1 cellular context compared by ENCODE assay signal in the genomic region with DNA sequence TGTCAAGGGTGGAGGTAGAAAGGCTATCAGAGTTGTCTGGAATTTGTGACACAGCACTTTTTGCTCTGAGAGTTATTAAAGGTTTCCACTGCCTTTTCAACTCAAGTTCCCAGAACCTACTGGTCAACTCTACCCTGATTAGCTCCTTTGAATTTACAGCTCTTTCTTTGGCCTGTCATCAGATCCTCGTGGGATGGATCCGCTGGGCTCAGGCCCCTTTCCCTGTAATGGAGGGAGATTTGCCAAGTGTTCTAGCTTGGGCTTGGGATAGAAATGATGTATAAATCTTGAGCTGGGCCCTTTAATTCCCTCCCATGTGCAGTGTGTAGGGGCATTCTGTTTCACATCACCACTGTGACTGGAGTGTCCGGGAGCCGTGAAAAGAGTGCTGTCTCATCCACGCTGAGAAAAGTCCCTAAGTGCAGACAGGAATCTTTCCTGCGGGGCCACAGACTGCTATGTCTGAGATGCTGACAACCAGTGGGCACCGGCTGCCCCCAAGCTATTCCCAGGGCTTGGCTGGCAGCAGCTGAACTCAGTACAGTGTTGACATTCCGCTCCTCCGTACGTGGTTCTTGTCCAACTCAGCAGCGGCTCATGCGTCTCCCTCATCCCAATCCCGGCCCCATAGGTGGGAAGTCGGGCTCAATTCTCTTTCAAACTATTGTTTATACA.
TF ChIP-seq lines count a peak whose summit lies in the region.

No MANE protein-coding gene starts in this region.

TF ChIP-seq in GM23338, 12 proteins besides CTCF, POLR2A, EP300 and RAD21:
- TF ChIP-seq, protein P1, sequence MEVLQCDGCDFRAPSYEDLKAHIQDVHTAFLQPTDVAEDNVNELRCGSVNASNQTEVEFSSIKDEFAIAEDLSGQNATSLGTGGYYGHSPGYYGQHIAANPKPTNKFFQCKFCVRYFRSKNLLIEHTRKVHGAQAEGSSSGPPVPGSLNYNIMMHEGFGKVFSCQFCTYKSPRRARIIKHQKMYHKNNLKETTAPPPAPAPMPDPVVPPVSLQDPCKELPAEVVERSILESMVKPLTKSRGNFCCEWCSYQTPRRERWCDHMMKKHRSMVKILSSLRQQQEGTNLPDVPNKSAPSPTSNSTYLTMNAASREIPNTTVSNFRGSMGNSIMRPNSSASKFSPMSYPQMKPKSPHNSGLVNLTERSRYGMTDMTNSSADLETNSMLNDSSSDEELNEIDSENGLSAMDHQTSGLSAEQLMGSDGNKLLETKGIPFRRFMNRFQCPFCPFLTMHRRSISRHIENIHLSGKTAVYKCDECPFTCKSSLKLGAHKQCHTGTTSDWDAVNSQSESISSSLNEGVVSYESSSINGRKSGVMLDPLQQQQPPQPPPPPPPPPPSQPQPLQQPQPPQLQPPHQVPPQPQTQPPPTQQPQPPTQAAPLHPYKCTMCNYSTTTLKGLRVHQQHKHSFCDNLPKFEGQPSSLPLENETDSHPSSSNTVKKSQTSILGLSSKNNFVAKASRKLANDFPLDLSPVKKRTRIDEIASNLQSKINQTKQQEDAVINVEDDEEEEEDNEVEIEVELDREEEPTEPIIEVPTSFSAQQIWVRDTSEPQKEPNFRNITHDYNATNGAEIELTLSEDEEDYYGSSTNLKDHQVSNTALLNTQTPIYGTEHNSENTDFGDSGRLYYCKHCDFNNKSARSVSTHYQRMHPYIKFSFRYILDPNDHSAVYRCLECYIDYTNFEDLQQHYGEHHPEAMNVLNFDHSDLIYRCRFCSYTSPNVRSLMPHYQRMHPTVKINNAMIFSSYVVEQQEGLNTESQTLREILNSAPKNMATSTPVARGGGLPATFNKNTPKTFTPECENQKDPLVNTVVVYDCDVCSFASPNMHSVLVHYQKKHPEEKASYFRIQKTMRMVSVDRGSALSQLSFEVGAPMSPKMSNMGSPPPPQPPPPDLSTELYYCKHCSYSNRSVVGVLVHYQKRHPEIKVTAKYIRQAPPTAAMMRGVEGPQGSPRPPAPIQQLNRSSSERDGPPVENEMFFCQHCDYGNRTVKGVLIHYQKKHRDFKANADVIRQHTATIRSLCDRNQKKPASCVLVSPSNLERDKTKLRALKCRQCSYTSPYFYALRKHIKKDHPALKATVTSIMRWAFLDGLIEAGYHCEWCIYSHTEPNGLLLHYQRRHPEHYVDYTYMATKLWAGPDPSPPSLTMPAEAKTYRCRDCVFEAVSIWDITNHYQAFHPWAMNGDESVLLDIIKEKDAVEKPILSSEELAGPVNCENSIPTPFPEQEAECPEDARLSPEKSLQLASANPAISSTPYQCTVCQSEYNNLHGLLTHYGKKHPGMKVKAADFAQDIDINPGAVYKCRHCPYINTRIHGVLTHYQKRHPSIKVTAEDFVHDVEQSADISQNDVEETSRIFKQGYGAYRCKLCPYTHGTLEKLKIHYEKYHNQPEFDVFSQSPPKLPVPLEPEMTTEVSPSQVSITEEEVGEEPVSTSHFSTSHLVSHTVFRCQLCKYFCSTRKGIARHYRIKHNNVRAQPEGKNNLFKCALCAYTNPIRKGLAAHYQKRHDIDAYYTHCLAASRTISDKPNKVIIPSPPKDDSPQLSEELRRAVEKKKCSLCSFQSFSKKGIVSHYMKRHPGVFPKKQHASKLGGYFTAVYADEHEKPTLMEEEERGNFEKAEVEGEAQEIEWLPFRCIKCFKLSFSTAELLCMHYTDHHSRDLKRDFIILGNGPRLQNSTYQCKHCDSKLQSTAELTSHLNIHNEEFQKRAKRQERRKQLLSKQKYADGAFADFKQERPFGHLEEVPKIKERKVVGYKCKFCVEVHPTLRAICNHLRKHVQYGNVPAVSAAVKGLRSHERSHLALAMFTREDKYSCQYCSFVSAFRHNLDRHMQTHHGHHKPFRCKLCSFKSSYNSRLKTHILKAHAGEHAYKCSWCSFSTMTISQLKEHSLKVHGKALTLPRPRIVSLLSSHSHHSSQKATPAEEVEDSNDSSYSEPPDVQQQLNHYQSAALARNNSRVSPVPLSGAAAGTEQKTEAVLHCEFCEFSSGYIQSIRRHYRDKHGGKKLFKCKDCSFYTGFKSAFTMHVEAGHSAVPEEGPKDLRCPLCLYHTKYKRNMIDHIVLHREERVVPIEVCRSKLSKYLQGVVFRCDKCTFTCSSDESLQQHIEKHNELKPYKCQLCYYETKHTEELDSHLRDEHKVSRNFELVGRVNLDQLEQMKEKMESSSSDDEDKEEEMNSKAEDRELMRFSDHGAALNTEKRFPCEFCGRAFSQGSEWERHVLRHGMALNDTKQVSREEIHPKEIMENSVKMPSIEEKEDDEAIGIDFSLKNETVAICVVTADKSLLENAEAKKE (CRISPR knock-in tag; IDR thresholded peaks at IDR 0.05) = no peak
- TF ChIP-seq EZH2phosphoT487 (IDR thresholded peaks at IDR 0.05; ENCODE audit: unreplicated experiment) = no peak
- no peak for TF ChIP-seq STAT1 (IDR thresholded peaks at IDR 0.05; ENCODE audit: unreplicated experiment)
- TF ChIP-seq CREB1 (CRISPR knock-in tag; IDR thresholded peaks at IDR 0.05; ENCODE audit: low read depth) = no peak
- no peak for TF ChIP-seq NANOG (IDR thresholded peaks at IDR 0.05; ENCODE audit: borderline replicate concordance)
- TF ChIP-seq, protein P2, sequence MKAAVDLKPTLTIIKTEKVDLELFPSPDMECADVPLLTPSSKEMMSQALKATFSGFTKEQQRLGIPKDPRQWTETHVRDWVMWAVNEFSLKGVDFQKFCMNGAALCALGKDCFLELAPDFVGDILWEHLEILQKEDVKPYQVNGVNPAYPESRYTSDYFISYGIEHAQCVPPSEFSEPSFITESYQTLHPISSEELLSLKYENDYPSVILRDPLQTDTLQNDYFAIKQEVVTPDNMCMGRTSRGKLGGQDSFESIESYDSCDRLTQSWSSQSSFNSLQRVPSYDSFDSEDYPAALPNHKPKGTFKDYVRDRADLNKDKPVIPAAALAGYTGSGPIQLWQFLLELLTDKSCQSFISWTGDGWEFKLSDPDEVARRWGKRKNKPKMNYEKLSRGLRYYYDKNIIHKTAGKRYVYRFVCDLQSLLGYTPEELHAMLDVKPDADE (IDR thresholded peaks at IDR 0.05) = no peak
- no peak for TF ChIP-seq JUNB (IDR thresholded peaks at IDR 0.05; ENCODE audit: unreplicated experiment)
- TF ChIP-seq EZH2 (IDR thresholded peaks at IDR 0.05; ENCODE audit: low read depth, unreplicated experiment) = no peak
- TF ChIP-seq, protein P3, sequence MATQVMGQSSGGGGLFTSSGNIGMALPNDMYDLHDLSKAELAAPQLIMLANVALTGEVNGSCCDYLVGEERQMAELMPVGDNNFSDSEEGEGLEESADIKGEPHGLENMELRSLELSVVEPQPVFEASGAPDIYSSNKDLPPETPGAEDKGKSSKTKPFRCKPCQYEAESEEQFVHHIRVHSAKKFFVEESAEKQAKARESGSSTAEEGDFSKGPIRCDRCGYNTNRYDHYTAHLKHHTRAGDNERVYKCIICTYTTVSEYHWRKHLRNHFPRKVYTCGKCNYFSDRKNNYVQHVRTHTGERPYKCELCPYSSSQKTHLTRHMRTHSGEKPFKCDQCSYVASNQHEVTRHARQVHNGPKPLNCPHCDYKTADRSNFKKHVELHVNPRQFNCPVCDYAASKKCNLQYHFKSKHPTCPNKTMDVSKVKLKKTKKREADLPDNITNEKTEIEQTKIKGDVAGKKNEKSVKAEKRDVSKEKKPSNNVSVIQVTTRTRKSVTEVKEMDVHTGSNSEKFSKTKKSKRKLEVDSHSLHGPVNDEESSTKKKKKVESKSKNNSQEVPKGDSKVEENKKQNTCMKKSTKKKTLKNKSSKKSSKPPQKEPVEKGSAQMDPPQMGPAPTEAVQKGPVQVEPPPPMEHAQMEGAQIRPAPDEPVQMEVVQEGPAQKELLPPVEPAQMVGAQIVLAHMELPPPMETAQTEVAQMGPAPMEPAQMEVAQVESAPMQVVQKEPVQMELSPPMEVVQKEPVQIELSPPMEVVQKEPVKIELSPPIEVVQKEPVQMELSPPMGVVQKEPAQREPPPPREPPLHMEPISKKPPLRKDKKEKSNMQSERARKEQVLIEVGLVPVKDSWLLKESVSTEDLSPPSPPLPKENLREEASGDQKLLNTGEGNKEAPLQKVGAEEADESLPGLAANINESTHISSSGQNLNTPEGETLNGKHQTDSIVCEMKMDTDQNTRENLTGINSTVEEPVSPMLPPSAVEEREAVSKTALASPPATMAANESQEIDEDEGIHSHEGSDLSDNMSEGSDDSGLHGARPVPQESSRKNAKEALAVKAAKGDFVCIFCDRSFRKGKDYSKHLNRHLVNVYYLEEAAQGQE (IDR thresholded peaks at IDR 0.05; ENCODE audit: unreplicated experiment) = no peak
- TF ChIP-seq POLR2AphosphoS5 (IDR thresholded peaks at IDR 0.05; ENCODE audit: low read depth) = no peak
- TF ChIP-seq ZNF114 (CRISPR knock-in tag; IDR thresholded peaks at IDR 0.05) = no peak
- TF ChIP-seq ZNF331 (CRISPR knock-in tag; IDR thresholded peaks at IDR 0.05; ENCODE audit: low read depth) = no peak
TF ChIP-seq in GM23338: peak in this region for 0.
